In the genomic region with DNA sequence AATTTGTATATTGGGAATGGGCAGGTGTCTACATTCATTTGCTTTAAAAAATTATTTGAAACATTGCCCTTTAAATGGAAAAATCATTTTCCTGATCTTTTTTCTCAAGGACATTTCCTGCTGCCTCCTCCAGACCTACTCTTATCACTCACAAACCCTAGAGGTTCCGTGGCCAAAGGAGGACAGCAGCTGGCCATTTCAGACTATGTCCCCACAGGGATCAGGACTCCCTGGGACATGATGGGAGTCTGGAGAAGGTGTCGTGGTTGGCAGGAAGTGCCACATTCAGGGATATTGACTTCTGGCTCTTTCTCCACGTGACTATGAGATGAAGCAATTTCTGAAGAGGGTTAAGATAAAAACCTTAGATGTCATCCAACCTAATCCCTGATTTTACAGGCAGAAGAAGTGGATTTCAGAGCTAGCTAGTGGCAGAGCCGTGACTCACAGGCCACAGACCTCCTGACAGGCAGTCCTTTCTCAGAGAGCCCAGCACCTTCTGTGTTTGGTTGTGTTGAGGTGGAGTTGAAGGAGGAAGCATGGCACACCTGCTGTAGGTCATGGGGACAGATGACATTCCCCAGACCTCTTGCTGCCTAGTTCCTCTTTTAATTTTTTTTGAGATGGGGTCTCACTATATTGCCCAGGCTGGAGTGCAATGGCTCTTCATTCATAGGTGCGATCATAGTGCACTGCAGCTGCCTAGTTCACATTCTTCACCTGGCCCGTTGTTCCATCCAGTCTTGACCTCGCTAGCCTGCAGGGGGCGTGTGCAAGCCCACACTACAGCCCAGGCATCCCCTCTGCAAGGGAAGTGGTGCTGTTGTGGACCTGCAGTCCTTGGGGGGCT, we compare ENCODE assay signal across 8 cellular contexts. TPM values are rescaled to one million over a fixed set of nuclear protein-coding genes. Genes with fewer than 3 reads are reported as not detected.
DNase-seq lines count a peak whose midpoint lies in the region; ATAC-seq, FAIRE-seq and TF ChIP-seq lines count a peak whose summit lies in the region.

No MANE protein-coding gene starts in this region.

- H3K14ac ChIP-seq in IMR-90 (replicated peaks; ENCODE audit: low read depth, low read length) = 0 out of 2 replicates have a peak overlapping the region, but pooled peaks have one; percentile 19

- no CpG with 5 or more reads among the region's 8 CpGs for WGBS in IMR-90 (ENCODE audit: extremely low coverage in 2 of 2, insufficient read length in 1 of 2), 2 experiments
- no CpG with 5 or more reads among the region's 8 CpGs for WGBS in mesendoderm (ENCODE audit: extremely low coverage, insufficient coverage, low lambda C conversion rate)

- intact Hi-C loops in IMR-90 (cut with micrococcal nuclease) = no loop called here

- peak overlapping the region; percentile 30 for H2AK9ac ChIP-seq in IMR-90 (replicated peaks; ENCODE audit: low read depth, low read length, poor library complexity)

- H3K79me2 ChIP-seq in DND-41 (ENCODE audit: insufficient read depth, low read length) (no peaks in the 10 kb centered on the region), mesendoderm (ENCODE audit: control insufficient read depth, insufficient read depth, low read length) (no peaks in the 10 kb centered on the region)

- TF ChIP-seq CTCF in DND-41 (IDR thresholded peaks at IDR 0.05; ENCODE audit: borderline replicate concordance, extremely low read depth, low read length, poor library complexity, severe bottlenecking) (peak; percentile 65), IMR-90 (conservative IDR thresholded peaks at IDR 0.05; ENCODE audit: low read depth, low read length) (peak; percentile 25; the same call in 1 of the 2 replicates)

- no peak overlapping the region for H3K18ac ChIP-seq in IMR-90 (ENCODE audit: low read depth, low read length)
- no peak overlapping the region for H3K18ac ChIP-seq in mesendoderm (ENCODE audit: low read length)

- POLR2A ChIA-PET in IMR-90 (lab: Charles Lee; ENCODE audit: unreplicated experiment) = no interaction called here

- H3K27ac ChIP-seq in DND-41 (ENCODE audit: low read length) (no peak overlapping the region), IMR-90 (ENCODE audit: insufficient read depth, low read length) (no peak overlapping the region), mesendoderm (ENCODE audit: low read depth, low read length) (no peak overlapping the region)

- BruUV-seq in IMR-90 (replicated peaks; lab: Mats Ljungman, UMichigan) = no TSS peak

- H2AK5ac ChIP-seq in IMR-90 (ENCODE audit: low read depth, low read length) (no peak overlapping the region), mesendoderm (ENCODE audit: low read length) (no peak overlapping the region)

- H2BK120ac ChIP-seq in IMR-90 (ENCODE audit: low read depth, low read length) = no peak overlapping the region
- H2BK120ac ChIP-seq in mesendoderm (ENCODE audit: low read depth, low read length) = no peak overlapping the region

- H2AFZ ChIP-seq in DND-41 (ENCODE audit: low read depth, low read length) = no peak overlapping the region
- H2AFZ ChIP-seq in IMR-90 (replicated peaks; ENCODE audit: low read length, poor library complexity) = peak overlapping the region; percentile 14

- DNase-seq in DND-41 = peak; percentile 45
- DNase-seq in IMR-90 = no peak
- peak; percentile 82 for DNase-seq in amniotic epithelial cell (ENCODE audit: low read depth)
- peak; percentile 65 for DNase-seq in mesendoderm
- no peak for DNase-seq in Ammon's horn (ENCODE audit: low spot score)
- DNase-seq in hepatic stellate cell (ENCODE audit: low spot score) = no peak
- no peak for DNase-seq in GM19240 (ENCODE audit: insufficient read length, low spot score)
- no peak for DNase-seq in GM19239 (ENCODE audit: insufficient read length, low spot score)

- TF ChIP-seq POLR2A in IMR-90 (IDR thresholded peaks at IDR 0.05; ENCODE audit: low read depth, low read length) = no peak

- H3K4me3 ChIP-seq in DND-41 (ENCODE audit: low read depth in 1 of 2, low read length in 2 of 2) (no peak overlapping the region), IMR-90 (ENCODE audit: insufficient read depth, low read depth, low read length) (no peak overlapping the region), mesendoderm (ENCODE audit: low read length) (no peak overlapping the region)

- ATAC-seq in DND-41 (ENCODE audit: insufficient read depth, low read depth) (peak; percentile 79), IMR-90 (ENCODE audit: low read depth) (no peak)

- peaks cover 10% of the 10 kb centered on the region; the same call in 1 of the 2 replicates for H3K9me1 ChIP-seq in IMR-90 (ENCODE audit: insufficient read depth, low read length)

- no peak overlapping the region for H4K91ac ChIP-seq in IMR-90 (ENCODE audit: insufficient read depth, low read depth, low read length)

- H2BK20ac ChIP-seq in IMR-90 (ENCODE audit: low read depth, low read length) = no peak overlapping the region

- no peak overlapping the region for H3K56ac ChIP-seq in IMR-90 (ENCODE audit: extremely low read depth, insufficient read depth, low read length)
- no peak overlapping the region for H3K56ac ChIP-seq in mesendoderm (ENCODE audit: low read length)

- peak; percentile 11; the same call in 1 of the 2 replicates for TF ChIP-seq RAD21 in IMR-90 (IDR thresholded peaks at IDR 0.05; ENCODE audit: low read length)

- CTCF ChIA-PET in IMR-90 (lab: Yijun Ruan, JAX) = interaction anchor here (1.3 kb wide), 1 partner anchor 38 kb away, joined by 3 read pairs; no protein-coding TSS in a partner anchor

- dilution Hi-C loops in IMR-90 (cut with HindIII; ENCODE audit: low sequenced_read_pairs, unreplicated experiment) = no loop called here

- H3K9ac ChIP-seq in DND-41 (ENCODE audit: low read depth, low read length) (no peak overlapping the region), IMR-90 (ENCODE audit: low read depth, low read length) (no peak overlapping the region), mesendoderm (ENCODE audit: low read length) (no peak overlapping the region)

- H3K79me1 ChIP-seq in IMR-90 (ENCODE audit: low read depth in 1 of 2, low read length in 2 of 2) = no peaks in the 10 kb centered on the region
- no peaks in the 10 kb centered on the region for H3K79me1 ChIP-seq in mesendoderm (ENCODE audit: low read length)

- H3K23ac ChIP-seq in IMR-90 (ENCODE audit: low read depth, low read length) (no peak overlapping the region), mesendoderm (ENCODE audit: low read length) (no peak overlapping the region)

- in situ Hi-C loops in IMR-90 (cut with MboI; ENCODE audit: low sequenced_read_pairs) = no loop called here

- H3K4ac ChIP-seq in IMR-90 (ENCODE audit: low read depth, low read length) (no peak overlapping the region), mesendoderm (ENCODE audit: low read depth, low read length) (no peak overlapping the region)

- H3K9me3 ChIP-seq in DND-41 (ENCODE audit: insufficient read depth, low read length, severe bottlenecking) = no peaks in the 10 kb centered on the region
- no peaks in the 10 kb centered on the region for H3K9me3 ChIP-seq in IMR-90 (ENCODE audit: control insufficient read depth, insufficient read depth, low read length)

- H2BK15ac ChIP-seq in IMR-90 (ENCODE audit: low read depth, low read length) = no peak overlapping the region
- no peak overlapping the region for H2BK15ac ChIP-seq in mesendoderm (replicated peaks; ENCODE audit: low read depth)

- H3K4me1 ChIP-seq in DND-41 (ENCODE audit: insufficient read depth, low read length) (peaks cover 5% of the 10 kb centered on the region), IMR-90 (ENCODE audit: control insufficient read depth, insufficient read depth, low read length) (no peaks in the 10 kb centered on the region), mesendoderm (ENCODE audit: control insufficient read depth, low read depth, low read length) (no peaks in the 10 kb centered on the region)

- no peak overlapping the region for H4K5ac ChIP-seq in IMR-90 (ENCODE audit: low read depth, low read length)
- H4K5ac ChIP-seq in mesendoderm (ENCODE audit: low read length) = no peak overlapping the region

- no peaks in the 10 kb centered on the region for H3K27me3 ChIP-seq in DND-41 (ENCODE audit: insufficient read depth, low read length, poor library complexity)
- H3K27me3 ChIP-seq in IMR-90 (ENCODE audit: control insufficient read depth, insufficient read depth, low read length) = no peaks in the 10 kb centered on the region
- no peaks in the 10 kb centered on the region for H3K27me3 ChIP-seq in mesendoderm (ENCODE audit: insufficient read depth, low read length, poor library complexity)

- H4K20me1 ChIP-seq in DND-41 (ENCODE audit: insufficient read depth, low read length) = no peaks in the 10 kb centered on the region
- no peaks in the 10 kb centered on the region for H4K20me1 ChIP-seq in IMR-90 (ENCODE audit: insufficient read depth, low read length)

- H3K36me3 ChIP-seq in DND-41 (ENCODE audit: insufficient read depth, low read length) = no peaks in the 10 kb centered on the region
- no peaks in the 10 kb centered on the region for H3K36me3 ChIP-seq in IMR-90 (ENCODE audit: control insufficient read depth, insufficient read depth, low read length)
- H3K36me3 ChIP-seq in mesendoderm (ENCODE audit: control insufficient read depth, insufficient read depth, low read length) = no peaks in the 10 kb centered on the region

- H3K4me2 ChIP-seq in DND-41 (ENCODE audit: insufficient read depth, low read length) (no peak overlapping the region), IMR-90 (ENCODE audit: low read depth, low read length) (no peak overlapping the region), mesendoderm (ENCODE audit: low read length) (no peak overlapping the region)

- FAIRE-seq in GM19239 (lab: Jason Lieb, UNC) = no peak

- H4K8ac ChIP-seq in IMR-90 (ENCODE audit: low read depth in 2 of 2, low read length in 2 of 2) (no peak overlapping the region), mesendoderm (ENCODE audit: low read depth, low read length) (no peak overlapping the region)

- no peak overlapping the region for H2BK5ac ChIP-seq in IMR-90 (ENCODE audit: low read depth, low read length, poor library complexity, severe bottlenecking)
- H2BK5ac ChIP-seq in mesendoderm (ENCODE audit: low read length) = no peak overlapping the region

TF ChIP-seq in IMR-90, 13 proteins besides CTCF, POLR2A, EP300 and RAD21 (continues in another document):
- no peak for TF ChIP-seq CEBPB (IDR thresholded peaks at IDR 0.05; ENCODE audit: low read depth, low read length)

RNA-seq across cellular contexts. Expression of gene IL10, which starts 25.5 kb away (rescaled TPM):
- total RNA-seq in IMR-90 (2012; rRNA removed) = not detected in 2 replicates
- polyA plus RNA-seq in IMR-90 (2012; rRNA removed) = not detected in 2 replicates
- polyA plus RNA-seq in IMR-90 (2012; cell fraction: cytosol; rRNA removed) = not detected in 2 replicates
- not detected in 2 replicates for polyA plus RNA-seq in IMR-90 (2012; cell fraction: nucleus; rRNA removed; ENCODE audit: low replicate concordance)
- not detected for polyA plus RNA-seq in mesendoderm (2013, experiment 1 of 2)
- polyA plus RNA-seq in mesendoderm (2013, experiment 2 of 2) = not detected

RNA-seq across cellular contexts. Expression of gene IL19, which starts 27.2 kb away (rescaled TPM):
- not detected in 2 replicates for total RNA-seq in IMR-90 (2012; rRNA removed)
- not detected in 2 replicates for polyA plus RNA-seq in IMR-90 (2012; rRNA removed)
- polyA plus RNA-seq in IMR-90 (2012; cell fraction: cytosol; rRNA removed) = not detected in 2 replicates
- polyA plus RNA-seq in IMR-90 (2012; cell fraction: nucleus; rRNA removed; ENCODE audit: low replicate concordance) = not detected in 2 replicates
- polyA plus RNA-seq in mesendoderm (2013, experiment 1 of 2) = not detected
- not detected for polyA plus RNA-seq in mesendoderm (2013, experiment 2 of 2)

Comparison
In these comparisons a context has a peak if more than half of its experiments do, and no peak if none do; other contexts are left out.
1. DNase-seq: peak in DND-41 (single experiment), amniotic epithelial cell (single experiment) and mesendoderm (single experiment); none in IMR-90 (single experiment), Ammon's horn (single experiment), hepatic stellate cell (single experiment), GM19240 (single experiment) and GM19239 (single experiment).